ENCODE assay signal across 8 cellular contexts in the genomic region with DNA sequence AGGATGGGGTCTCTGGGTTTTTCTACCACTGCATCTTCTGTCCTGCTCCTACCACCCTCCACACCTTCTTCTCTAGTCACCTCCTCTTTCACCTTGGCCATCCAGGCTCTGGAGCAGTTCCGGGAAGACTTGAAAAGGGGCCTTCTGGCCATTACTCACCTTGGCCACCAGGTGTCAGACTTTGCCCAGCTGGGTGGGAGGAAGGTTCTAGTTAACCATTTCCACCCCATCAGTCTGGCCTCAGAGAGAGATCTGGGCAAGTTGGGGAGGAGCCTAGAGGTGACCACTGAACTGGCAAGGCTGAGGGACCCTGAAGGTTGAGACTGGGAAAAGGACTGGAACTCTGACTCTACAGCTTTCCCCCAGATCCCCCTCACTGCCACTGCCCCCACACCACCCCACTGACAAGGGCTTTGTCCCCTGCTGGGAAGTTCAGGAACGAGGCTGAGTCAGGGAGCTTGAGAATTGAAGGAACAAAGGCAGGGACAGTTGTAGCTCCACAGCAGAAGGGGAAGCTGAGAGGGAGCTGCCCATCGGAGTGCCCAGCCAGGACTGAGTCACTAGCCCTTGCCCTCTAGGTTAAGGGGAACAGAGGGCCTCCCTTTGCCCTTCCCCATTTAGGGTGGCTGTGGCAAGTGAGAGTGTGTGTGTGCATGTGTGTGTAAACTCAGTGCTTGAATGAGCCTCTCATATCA. TPM values are rescaled to one million over a fixed set of nuclear protein-coding genes. Genes with fewer than 3 reads are reported as not detected.
DNase-seq lines count a peak whose midpoint lies in the region; ATAC-seq and TF ChIP-seq lines count a peak whose summit lies in the region.

No MANE protein-coding gene starts in this region.

- no peaks in the 10 kb centered on the region for H3K9me3 Mint-ChIP-seq in type B pancreatic cell

- no peak overlapping the region for H3K4me3 ChIP-seq in Jurkat, Clone E6-1 (ENCODE audit: low read length)
- H3K4me3 ChIP-seq in fibroblast of villous mesenchyme (ENCODE audit: low read depth, low read length) (no peak overlapping the region), neutrophil (ENCODE audit: low read depth in 1 of 2, low read length in 1 of 2) (peak overlapping the region; percentile 2 to 45)

- peak overlapping the region; percentile 100 for H3K27ac ChIP-seq in neutrophil

- no peaks in the 10 kb centered on the region for H3K36me3 Mint-ChIP-seq in type B pancreatic cell

- no peaks in the 10 kb centered on the region for H3K9me3 ChIP-seq in neutrophil

- peak overlapping the region; percentile 74 for H3K27ac Mint-ChIP-seq in type B pancreatic cell

- no peak for ATAC-seq in GM18861 (IDR thresholded peaks at IDR 0.05; ENCODE audit: unreplicated experiment)

- peak; percentile 84 for DNase-seq in DMS114 treated with DMSO at 0.1 percent for 48 hours (lab: John Stamatoyannopoulos, UW; ENCODE audit: unreplicated experiment)
- peak; percentile 55 for DNase-seq in Jurkat, Clone E6-1 (ENCODE audit: low read depth, low spot score)
- DNase-seq in RPMI7951 (ENCODE audit: low read depth) = peak; percentile 77
- DNase-seq in activated T-helper 9 cell treated with anti-CD3 and anti-CD28 coated beads, Interleukin-2, amount 50 U/mL, for 16 hours (ENCODE audit: low read depth) = peak; percentile 49
- DNase-seq in fibroblast of villous mesenchyme (ENCODE audit: low read depth) = peak; percentile 83
- DNase-seq in type B pancreatic cell (ENCODE audit: extremely low spot score, unreplicated experiment) = no peak

- peaks cover 24% of the 10 kb centered on the region for H3K4me1 Mint-ChIP-seq in type B pancreatic cell (ENCODE audit: unreplicated experiment)

- H3K4me1 ChIP-seq in neutrophil (ENCODE audit: control insufficient read depth in 1 of 2, insufficient read depth in 1 of 2, low read depth in 1 of 2, low read length in 1 of 2) = peaks cover 58 to 63% of the 10 kb centered on the region in 2 experiments

- no peaks in the 10 kb centered on the region for H3K36me3 ChIP-seq in neutrophil

- H3K27me3 Mint-ChIP-seq in type B pancreatic cell = no peaks in the 10 kb centered on the region

- H3K27me3 ChIP-seq in neutrophil = no peaks in the 10 kb centered on the region

- H3K4me3 Mint-ChIP-seq in type B pancreatic cell = peak overlapping the region; percentile 73

- TF ChIP-seq CTCF in fibroblast of villous mesenchyme (IDR thresholded peaks at IDR 0.05; ENCODE audit: insufficient read depth, low read depth, low read length) (peak; percentile 96), neutrophil (IDR thresholded peaks at IDR 0.05) (peak; percentile 95), type B pancreatic cell (conservative IDR thresholded peaks at IDR 0.05) (peak; percentile 95)

RNA-seq across cellular contexts. Expression of a gene that starts 3.7 kb away (rescaled TPM):
- 38.1 TPM for polyA plus RNA-seq in Jurkat, Clone E6-1 (2012; ENCODE audit: insufficient read depth, insufficient read length)
- 68.0 and 85.3 TPM in 2 replicates for total RNA-seq in RPMI7951 (2014; rRNA removed; shearing (Covaris generic))
- total RNA-seq in fibroblast of villous mesenchyme = 43.2 and 68.9 TPM in 2 replicates
- total RNA-seq in type B pancreatic cell (ENCODE audit: low replicate concordance) = 15.0 and 29.4 TPM in 2 replicates

RNA-seq across cellular contexts. Expression of a gene that starts 16.4 kb away (rescaled TPM):
- 0.92 TPM for polyA plus RNA-seq in Jurkat, Clone E6-1 (2012; ENCODE audit: insufficient read depth, insufficient read length)
- 4.8 and 5.4 TPM in 2 replicates for total RNA-seq in RPMI7951 (2014; rRNA removed; shearing (Covaris generic))
- total RNA-seq in fibroblast of villous mesenchyme = 3.5 and 4.7 TPM in 2 replicates
- total RNA-seq in type B pancreatic cell (ENCODE audit: low replicate concordance) = 3.2 and 6.7 TPM in 2 replicates

RNA-seq across cellular contexts. Expression of a gene that starts 34.8 kb away (rescaled TPM):
- 38.0 TPM for polyA plus RNA-seq in Jurkat, Clone E6-1 (2012; ENCODE audit: insufficient read depth, insufficient read length)
- 8.5 and 13.8 TPM in 2 replicates for total RNA-seq in RPMI7951 (2014; rRNA removed; shearing (Covaris generic))
- total RNA-seq in fibroblast of villous mesenchyme (4.3 and 6.4 TPM in 2 replicates), type B pancreatic cell (ENCODE audit: low replicate concordance) (29.5 and 41.2 TPM in 2 replicates)

RNA-seq across cellular contexts. Expression of a gene that starts 44.6 kb away (rescaled TPM):
- polyA plus RNA-seq in Jurkat, Clone E6-1 (2012; ENCODE audit: insufficient read depth, insufficient read length) = 286 TPM
- total RNA-seq in RPMI7951 (2014; rRNA removed; shearing (Covaris generic)) = 300 and 345 TPM in 2 replicates
- total RNA-seq in fibroblast of villous mesenchyme (172 and 202 TPM in 2 replicates), type B pancreatic cell (ENCODE audit: low replicate concordance) (137 TPM in 2 replicates)

RNA-seq across cellular contexts. Expression of a gene that starts 46.9 kb away (rescaled TPM):
- polyA plus RNA-seq in Jurkat, Clone E6-1 (2012; ENCODE audit: insufficient read depth, insufficient read length) = 105 TPM
- total RNA-seq in RPMI7951 (2014; rRNA removed; shearing (Covaris generic)) = not detected in 2 replicates
- not detected in 2 replicates for total RNA-seq in fibroblast of villous mesenchyme
- 0.87 TPM in 1 of 2 replicates, not detected in the other for total RNA-seq in type B pancreatic cell (ENCODE audit: low replicate concordance)

Comparison
In these comparisons a context has a peak if more than half of its experiments do, and no peak if none do; other contexts are left out.
1. H3K4me3 ChIP-seq: peak in neutrophil (2 of 2); none in Jurkat, Clone E6-1 (single experiment) and fibroblast of villous mesenchyme (single experiment).
2. Peak in every context shown above with its lines, with median percentiles within 50 percentile points of each other: CTCF ChIP-seq.